In genomic region chr18:59040770-59041148, GRCh38 we compare ENCODE assay signal across 21 cellular contexts.
A peak's percentile ranks its signal among the peaks of the same experiment; 100 is the strongest.
DNase-seq lines count a peak whose midpoint lies in the region; ATAC-seq, FAIRE-seq and TF ChIP-seq lines count a peak whose summit lies in the region.
"Had no signal": no experiment of that assay in that cellular context is flagged by ENCODE, and none has a peak within 500 bp of the region (broad histone marks: within the 10 kb centered on the region; RNA-seq: fewer than 3 reads in every experiment).

No MANE protein-coding gene starts in this region.

- H2BK15ac ChIP-seq in H1 (ENCODE audit: low read length): peak overlapping the region; percentile 40; the same call in 1 of the 2 replicates

- intact Hi-C loops in cardiac septum (cut with DNase I) (no loop called here), left ventricle myocardium inferior (cut with micrococcal nuclease) (no loop called here), aorta (cut with DNase I) (no loop called here), thyroid gland (cut with DNase I) (no loop called here), mucosa of descending colon (cut with DNase I, micrococcal nuclease) (no loop called here)

- H3K4me3 ChIP-seq in left ventricle myocardium inferior (no peak overlapping the region), H1 (ENCODE audit: extremely low read depth in 1 of 4, insufficient read depth in 2 of 4, low read depth in 3 of 4, low read length in 4 of 4) (no peak overlapping the region), aorta (ENCODE audit: low read length in 2 of 2) (no peak overlapping the region), thyroid gland (replicated peaks in 1 of 3) (no peak overlapping the region), mucosa of descending colon (no peak overlapping the region)

- peak; percentile 33 for ATAC-seq in aorta (ENCODE audit: low FRiP score)
- ATAC-seq in GM19455 (IDR thresholded peaks at IDR 0.05; ENCODE audit: unreplicated experiment): no peak
- ATAC-seq in mucosa of descending colon: no peak

- TF ChIP-seq RAD21 in H1 (IDR thresholded peaks at IDR 0.05 in 1 of 2, conservative IDR thresholded peaks at IDR 0.05 in 1 of 2; ENCODE audit: low read depth in 2 of 2, low read length in 2 of 2): no peak

- no peaks in the 10 kb centered on the region for H4K20me1 ChIP-seq in H1 (replicated peaks in 1 of 2; ENCODE audit: control insufficient read depth in 1 of 2, insufficient read depth in 2 of 2, low read length in 2 of 2)

- no peak overlapping the region for H3K9ac ChIP-seq in H1 (replicated peaks in 1 of 4; ENCODE audit: extremely low read depth in 1 of 4, low read depth in 3 of 4, low read length in 3 of 4)

- no peak for TF ChIP-seq EP300 in H1 (IDR thresholded peaks at IDR 0.05; ENCODE audit: borderline replicate concordance in 1 of 2, low read depth in 2 of 2, low read length in 2 of 2)

- H3K4me1 Mint-ChIP-seq in nephron progenitor cell: peaks cover 38% of the 10 kb centered on the region

- no peak overlapping the region for H3K23ac ChIP-seq in H1 (ENCODE audit: insufficient read length)

- no peaks in the 10 kb centered on the region for H3K23me2 ChIP-seq in H1 (ENCODE audit: low read depth, low read length)

- peak overlapping the region; percentile 75 for H3K27ac Mint-ChIP-seq in nephron progenitor cell
- H3K27ac Mint-ChIP-seq: CD4-positive, CD25-positive, alpha-beta regulatory T cell; HFFc6 had no signal

- no peaks in the 10 kb centered on the region for H3K36me3 Mint-ChIP-seq in nephron progenitor cell (ENCODE audit: low read depth)
- H3K36me3 Mint-ChIP-seq: CD4-positive, CD25-positive, alpha-beta regulatory T cell had no signal

- no peak overlapping the region for H2AK5ac ChIP-seq in H1 (ENCODE audit: low read depth, low read length)

- no peak overlapping the region for H3K27ac ChIP-seq in left ventricle myocardium inferior (replicated peaks)
- no peak overlapping the region for H3K27ac ChIP-seq in H1 (ENCODE audit: low read depth, low read length)
- H3K27ac ChIP-seq in aorta (ENCODE audit: low read depth in 1 of 2, low read length in 2 of 2): no peak overlapping the region
- H3K27ac ChIP-seq in thyroid gland: no peak overlapping the region

- no peak overlapping the region for H4K8ac ChIP-seq in H1 (ENCODE audit: extremely low read depth, insufficient read depth, low read length)

- H4K91ac ChIP-seq in H1 (replicated peaks; ENCODE audit: insufficient read length, low read length): no peak overlapping the region

- no peak overlapping the region for H3K18ac ChIP-seq in H1 (ENCODE audit: extremely low read depth, low read length)

- H3K4me1 ChIP-seq in left ventricle myocardium inferior (peaks cover 23% of the 10 kb centered on the region), H1 (replicated peaks in 1 of 4; ENCODE audit: control insufficient read depth in 3 of 4, insufficient read depth in 4 of 4, low read length in 3 of 4) (no peaks in the 10 kb centered on the region), aorta (ENCODE audit: control insufficient read depth in 1 of 2, insufficient read depth in 2 of 2, low read length in 2 of 2) (no peaks in the 10 kb centered on the region), thyroid gland (peaks cover 0 to 4% of the 10 kb centered on the region in 2 donors), mucosa of descending colon (ENCODE audit: low read depth) (no peaks in the 10 kb centered on the region)
- H3K4me1 ChIP-seq: BE2C had no signal

- no peak overlapping the region for H4K5ac ChIP-seq in H1 (ENCODE audit: insufficient read length, low read depth, low read length)

- DNase-seq in cardiac septum (ENCODE audit: low spot score) (peak; percentile 55), left ventricle myocardium inferior (no peak), H1 (ENCODE audit: low read depth in 1 of 2, low spot score in 2 of 2) (no peak), nephron progenitor cell (no peak), aorta (no peak), thyroid gland (no peak), mucosa of descending colon (no peak)
- DNase-seq: BE2C; CD4-positive, CD25-positive, alpha-beta regulatory T cell; COR-L47; DMS 273 treated with DMSO at 0.1 percent for 48 hours; DND-41; H7; HFFc6; KG1; NCI-H1417; NCI-H187; NCI-H2227 treated with DMSO at 0.1 percent for 48 hours; NCI-H510A treated with DMSO at 0.1 percent for 48 hours had no signal

- no peak overlapping the region for H3K4me3 Mint-ChIP-seq in nephron progenitor cell
- H3K4me3 Mint-ChIP-seq: CD4-positive, CD25-positive, alpha-beta regulatory T cell; HFFc6 had no signal

- CTCF ChIA-PET in H1 (lab: Charles Lee; ENCODE audit: partially characterized antibody): interaction anchor here (0.6 to 2.1 kb wide), 6 partner anchors 9 to 272 kb away, joined by 3 to 5 read pairs (median 4); no protein-coding TSS in a partner anchor

- no peak for FAIRE-seq in H1 (lab: Jason Lieb, UNC)
- FAIRE-seq: A204.1 had no signal

- H3K79me2 ChIP-seq in H1 (ENCODE audit: control insufficient read depth in 1 of 2, insufficient read depth in 2 of 2, low read length in 2 of 2): no peaks in the 10 kb centered on the region

- H3K4me2 ChIP-seq in H1 (ENCODE audit: insufficient read depth in 1 of 2, low read depth in 2 of 2, low read length in 2 of 2): no peak overlapping the region

- TF ChIP-seq POLR2A in H1 (IDR thresholded peaks at IDR 0.05; ENCODE audit: control extremely low read depth in 1 of 2, low read depth in 2 of 2, low read length in 2 of 2): no peak
- TF ChIP-seq POLR2A in thyroid gland (IDR thresholded peaks at IDR 0.05): no peak

- H3K4ac ChIP-seq in H1 (replicated peaks; ENCODE audit: insufficient read length, low read depth, low read length): no peak overlapping the region

- no peak overlapping the region for H3K56ac ChIP-seq in H1 (replicated peaks; ENCODE audit: insufficient read length, low read depth, low read length)

- WGBS in H1 (ENCODE audit: extremely low coverage in 1 of 2, insufficient coverage in 1 of 2, insufficient read length in 1 of 2, insufficient replicate concordance in 2 of 2, low coverage in 1 of 2, low lambda C conversion rate in 2 of 2, missing lambda C conversion rate in 1 of 2), 2 experiments: 86% methylated on average over 8 of the region's 8 CpGs; no CpG with 5 or more reads in 1 of the 2 experiments
- 89 to 90% methylated on average over 8 of the region's 8 CpGs for WGBS in aorta, 2 donors
- WGBS in thyroid gland, 2 donors: 92 to 95% methylated on average over 8 of the region's 8 CpGs

- H3K79me1 ChIP-seq in H1 (ENCODE audit: low read depth, low read length): no peaks in the 10 kb centered on the region

- H3K27me3 ChIP-seq in left ventricle myocardium inferior (ENCODE audit: low read depth) (no peaks in the 10 kb centered on the region), H1 (replicated peaks in 1 of 4; ENCODE audit: control insufficient read depth in 3 of 4, extremely low read depth in 1 of 4, insufficient read depth in 3 of 4, low read length in 3 of 4) (no peaks in the 10 kb centered on the region), aorta (ENCODE audit: control insufficient read depth in 1 of 2, insufficient read depth in 2 of 2, low read length in 1 of 2) (no peaks in the 10 kb centered on the region), thyroid gland (no peaks in the 10 kb centered on the region)
- H3K27me3 ChIP-seq: BE2C had no signal

- H2BK120ac ChIP-seq in H1 (replicated peaks; ENCODE audit: low read depth, low read length): no peak overlapping the region

- TF ChIP-seq CTCF in left ventricle myocardium inferior (IDR thresholded peaks at IDR 0.05; ENCODE audit: borderline replicate concordance): no peak
- no peak for TF ChIP-seq CTCF in H1 (IDR thresholded peaks at IDR 0.05; ENCODE audit: control extremely low read depth in 1 of 3, insufficient read depth in 1 of 3, low read depth in 1 of 3, low read length in 3 of 3)
- TF ChIP-seq CTCF in nephron progenitor cell (IDR thresholded peaks at IDR 0.05): no peak
- TF ChIP-seq CTCF in thyroid gland (IDR thresholded peaks at IDR 0.05): no peak
- TF ChIP-seq CTCF in mucosa of descending colon (IDR thresholded peaks at IDR 0.05): no peak

- no peak overlapping the region for H2BK5ac ChIP-seq in H1 (ENCODE audit: low read depth, low read length)

- H2AFZ ChIP-seq in H1 (ENCODE audit: low read length): no peak overlapping the region

- H3K27me3 Mint-ChIP-seq in nephron progenitor cell (ENCODE audit: low read depth, poor library complexity): peaks cover 3% of the 10 kb centered on the region

- H2BK12ac ChIP-seq in H1 (ENCODE audit: low read depth, low read length): no peak overlapping the region

- no peaks in the 10 kb centered on the region for H3K9me3 ChIP-seq in left ventricle myocardium inferior (replicated peaks)
- H3K9me3 ChIP-seq in H1 (ENCODE audit: insufficient read depth in 2 of 2, low read depth in 1 of 2, low read length in 1 of 2): no peaks in the 10 kb centered on the region
- no peaks in the 10 kb centered on the region for H3K9me3 ChIP-seq in aorta (ENCODE audit: control insufficient read depth, low read length)
- no peaks in the 10 kb centered on the region for H3K9me3 ChIP-seq in thyroid gland
- no peaks in the 10 kb centered on the region for H3K9me3 ChIP-seq in mucosa of descending colon
- H3K9me3 ChIP-seq: BE2C had no signal

- POLR2A ChIA-PET in H1 (lab: Charles Lee; ENCODE audit: partially characterized antibody): interaction anchor here (0.6 kb wide), 1 partner anchor 170 kb away, joined by 3 read pairs; no protein-coding TSS in a partner anchor

- H3K36me3 ChIP-seq in left ventricle myocardium inferior: no peaks in the 10 kb centered on the region
- no peaks in the 10 kb centered on the region for H3K36me3 ChIP-seq in H1 (ENCODE audit: control insufficient read depth in 2 of 4, insufficient read depth in 4 of 4, low read length in 3 of 4)
- H3K36me3 ChIP-seq in aorta (ENCODE audit: control insufficient read depth in 1 of 2, insufficient read depth in 2 of 2, low read length in 1 of 2): no peaks in the 10 kb centered on the region
- H3K36me3 ChIP-seq in thyroid gland: no peaks in the 10 kb centered on the region
- no peaks in the 10 kb centered on the region for H3K36me3 ChIP-seq in mucosa of descending colon (ENCODE audit: low read depth)
- H3K36me3 ChIP-seq: BE2C had no signal

- H2BK20ac ChIP-seq in H1 (ENCODE audit: low read length): no peak overlapping the region

- no peaks in the 10 kb centered on the region for H3K9me3 Mint-ChIP-seq in nephron progenitor cell
- H3K9me3 Mint-ChIP-seq: HFFc6 had no signal

- no peak overlapping the region for H3K14ac ChIP-seq in H1 (ENCODE audit: insufficient read length)

TF ChIP-seq in H1, 55 proteins besides CTCF, POLR2A, EP300 and RAD21:
- TF ChIP-seq SUZ12 (IDR thresholded peaks at IDR 0.05; ENCODE audit: low read length) (no peak), SIRT6 (IDR thresholded peaks at IDR 0.05; ENCODE audit: low read length) (no peak)
